Comparison of ENCODE assay signal across 9 cellular contexts in genomic region chr7:108004220-108005142, GRCh38. TPM values are rescaled to one million over a fixed set of nuclear protein-coding genes. Genes with fewer than 3 reads are reported as not detected.
A peak's percentile ranks its signal among the peaks of the same experiment; 100 is the strongest.
DNase-seq lines count a peak whose midpoint lies in the region; ATAC-seq lines count a peak whose summit lies in the region.
"Had no signal": no experiment of that assay in that cellular context is flagged by ENCODE, and none has a peak within 500 bp of the region (broad histone marks: within the 10 kb centered on the region; RNA-seq: fewer than 3 reads in every experiment).

No MANE protein-coding gene starts in this region.

- DNase-seq in T-helper 2 cell treated with Interferon-gamma antibody and Interleukin-4, amounts not matched to agents 5 μg/mL and 100 μg/mL, for 36 hours (ENCODE audit: low spot score), result no peak
- DNase-seq in T-helper 2 cell (no peak), T-cell (no peak), iPS-NIHi11 (ENCODE audit: low spot score) (peak; percentile 38), stromal cell of bone marrow (ENCODE audit: low read depth) (peak; percentile 63), occipital lobe (lab: John Stamatoyannopoulos, UW) (no peak), NCI-H2196 treated with DMSO at 0.1 percent for 48 hours (lab: John Stamatoyannopoulos, UW; ENCODE audit: unreplicated experiment) (no peak)
- DNase-seq: NCI-H1417 had no signal

- H3K36me3 Mint-ChIP-seq in T-helper 2 cell treated with Interferon-gamma antibody and Interleukin-4, amounts not matched to agents 5 μg/mL and 100 μg/mL, for 36 hours (ENCODE audit: low read depth), result no peaks in the 10 kb centered on the region
- no peaks in the 10 kb centered on the region for H3K36me3 Mint-ChIP-seq in T-cell

- POLR2A ChIA-PET in T-cell (lab: Charles Lee), result interaction anchor here in 1 of 2 donors (0.5 kb wide), 1 partner anchor 1462 kb away, joined by 4 read pairs; no protein-coding TSS in a partner anchor

- no peaks in the 10 kb centered on the region for H3K9me3 Mint-ChIP-seq in T-helper 2 cell treated with Interferon-gamma antibody and Interleukin-4, amounts not matched to agents 5 μg/mL and 100 μg/mL, for 36 hours
- H3K9me3 Mint-ChIP-seq in T-cell, result no peaks in the 10 kb centered on the region

- CTCF ChIA-PET in T-cell (lab: Charles Lee), result no interaction called here

- H3K4me3 Mint-ChIP-seq in T-helper 2 cell treated with Interferon-gamma antibody and Interleukin-4, amounts not matched to agents 5 μg/mL and 100 μg/mL, for 36 hours, result peak overlapping the region; percentile 27
- peak overlapping the region; percentile 63 to 75 (median 64) for H3K4me3 Mint-ChIP-seq in T-cell

- H3K27ac Mint-ChIP-seq in T-helper 2 cell treated with Interferon-gamma antibody and Interleukin-4, amounts not matched to agents 5 μg/mL and 100 μg/mL, for 36 hours, result no peak overlapping the region
- no peak overlapping the region for H3K27ac Mint-ChIP-seq in T-cell

- peaks cover 11% of the 10 kb centered on the region for H3K4me1 Mint-ChIP-seq in T-helper 2 cell treated with Interferon-gamma antibody and Interleukin-4, amounts not matched to agents 5 μg/mL and 100 μg/mL, for 36 hours (ENCODE audit: low read depth)
- peaks cover 13 to 29% (median 29%) of the 10 kb centered on the region in 3 donors for H3K4me1 Mint-ChIP-seq in T-cell

- peaks cover 66% of the 10 kb centered on the region for H3K27me3 Mint-ChIP-seq in T-helper 2 cell treated with Interferon-gamma antibody and Interleukin-4, amounts not matched to agents 5 μg/mL and 100 μg/mL, for 36 hours (ENCODE audit: low read depth)
- H3K27me3 Mint-ChIP-seq in T-cell, result peaks cover 55 to 60% of the 10 kb centered on the region in 2 donors

- ATAC-seq in T-cell (replicated peaks in 1 of 4) (no peak), HG03342 (IDR thresholded peaks at IDR 0.05; ENCODE audit: unreplicated experiment) (no peak)

RNA-seq across cellular contexts. Expression of gene LAMB1, which starts 1.5 kb away (rescaled TPM):
- total RNA-seq in T-cell, result 1 to 10 TPM in 2 of 5 donors, under 1 TPM in 1, not detected in 2; 0.56 to 1.4 (median 1.0) TPM
- total RNA-seq in occipital lobe, result 31.4 TPM

Comparison
In these comparisons a context has a peak if more than half of its experiments do, and no peak if none do; other contexts are left out.
1. DNase-seq: peak in iPS-NIHi11 (single experiment) and stromal cell of bone marrow (single experiment); none in T-helper 2 cell treated with Interferon-gamma antibody and Interleukin-4, amounts not matched to agents 5 μg/mL and 100 μg/mL, for 36 hours (single experiment), T-helper 2 cell (0 of 5), T-cell (0 of 34), occipital lobe (single experiment) and NCI-H2196 treated with DMSO at 0.1 percent for 48 hours (single experiment).
2. RNA of gene LAMB1, which starts 1.5 kb away (total RNA-seq): 31.4 TPM in occipital lobe (single experiment); 0.56 to 1.4 TPM in T-cell; every median in the first group is over 10 times any median in the second.